1 cellular context compared by ENCODE assay signal in genomic region chr4:147768113-147768512, GRCh38.
TF ChIP-seq lines count a peak whose summit lies in the region.

No MANE protein-coding gene starts in this region.

TF ChIP-seq in HEK293, 187 proteins besides CTCF, POLR2A, EP300 and RAD21 (continued from another document and continues in another):
- TF ChIP-seq ZBTB44 (tag by site-specific recombination; IDR thresholded peaks at IDR 0.05) (peak; percentile 80), ZNF133 (tag by site-specific recombination; IDR thresholded peaks at IDR 0.05) (no peak), GLI2 (tag by site-specific recombination; IDR thresholded peaks at IDR 0.05; ENCODE audit: borderline replicate concordance, low read depth) (peak; percentile 97), ZNF549 (tag by site-specific recombination; IDR thresholded peaks at IDR 0.05) (no peak), PRDM6 (tag by site-specific recombination; IDR thresholded peaks at IDR 0.05) (peak; percentile 98), ZNF335 (tag by site-specific recombination; conservative IDR thresholded peaks at IDR 0.05) (no peak), KLF16 (tag by site-specific recombination; IDR thresholded peaks at IDR 0.05) (peak; percentile 64; the same call in 1 of the 2 replicates), ZNF596 (tag by site-specific recombination; IDR thresholded peaks at IDR 0.05) (peak; percentile 52; the same call in 1 of the 2 replicates), ZNF221 (tag by site-specific recombination; IDR thresholded peaks at IDR 0.05; ENCODE audit: borderline replicate concordance) (no peak), ZNF530 (tag by site-specific recombination; IDR thresholded peaks at IDR 0.05; ENCODE audit: low read depth) (no peak), INSM2 (tag by site-specific recombination; IDR thresholded peaks at IDR 0.05) (peak; percentile 92), ZNF132 (tag by site-specific recombination; IDR thresholded peaks at IDR 0.05; ENCODE audit: borderline replicate concordance) (no peak), ZNF155 (tag by site-specific recombination; IDR thresholded peaks at IDR 0.05) (no peak), ZNF211 (tag by site-specific recombination; IDR thresholded peaks at IDR 0.05; ENCODE audit: low read depth) (no peak), WT1 (tag by site-specific recombination; IDR thresholded peaks at IDR 0.05) (peak; percentile 94), ZNF624 (tag by site-specific recombination; IDR thresholded peaks at IDR 0.05) (no peak), ZFP37 (tag by site-specific recombination; IDR thresholded peaks at IDR 0.05) (no peak), ZNF610 (tag by site-specific recombination; IDR thresholded peaks at IDR 0.05; ENCODE audit: borderline replicate concordance) (peak; percentile 77; the same call in 1 of the 2 replicates), ZNF843 (tag by site-specific recombination; IDR thresholded peaks at IDR 0.05) (peak; percentile 100), ZNF48 (tag by site-specific recombination; IDR thresholded peaks at IDR 0.05) (no peak), ZNF366 (tag by site-specific recombination; conservative IDR thresholded peaks at IDR 0.05) (peak; percentile 93), ZNF830 (tag by site-specific recombination; IDR thresholded peaks at IDR 0.05; ENCODE audit: low read depth) (no peak), HOXD13 (CRISPR knock-in tag; IDR thresholded peaks at IDR 0.05; ENCODE audit: borderline replicate concordance) (peak; percentile 84), ZNF350 (tag by site-specific recombination; IDR thresholded peaks at IDR 0.05) (no peak), ZNF645 (tag by site-specific recombination; IDR thresholded peaks at IDR 0.05) (no peak), HOXC10 (CRISPR knock-in tag; IDR thresholded peaks at IDR 0.05) (no peak), ZNF391 (tag by site-specific recombination; IDR thresholded peaks at IDR 0.05; ENCODE audit: borderline replicate concordance, low read depth) (peak; percentile 75; the same call in 1 of the 2 replicates), YY2 (tag by site-specific recombination; IDR thresholded peaks at IDR 0.05) (no peak), ZNF558 (tag by site-specific recombination; IDR thresholded peaks at IDR 0.05) (peak; percentile 43; the same call in 1 of the 2 replicates), ZSCAN23 (tag by site-specific recombination; IDR thresholded peaks at IDR 0.05) (peak; percentile 74; the same call in 1 of the 2 replicates), ZBTB17 (tag by site-specific recombination; IDR thresholded peaks at IDR 0.05) (peak; percentile 49; the same call in 1 of the 2 replicates), ZNF24 (tag by site-specific recombination; IDR thresholded peaks at IDR 0.05) (peak; percentile 90), AEBP2 (tag by site-specific recombination; IDR thresholded peaks at IDR 0.05; ENCODE audit: borderline replicate concordance) (no peak), ZNF792 (tag by site-specific recombination; IDR thresholded peaks at IDR 0.05) (no peak), ZXDB (tag by site-specific recombination; IDR thresholded peaks at IDR 0.05) (peak; percentile 98), MZF1 (tag by site-specific recombination; IDR thresholded peaks at IDR 0.05; ENCODE audit: borderline replicate concordance) (peak; percentile 79; the same call in 1 of the 2 replicates), ZNF280D (tag by site-specific recombination; IDR thresholded peaks at IDR 0.05) (no peak), ZNF266 (tag by site-specific recombination; IDR thresholded peaks at IDR 0.05; ENCODE audit: low read depth) (no peak), ZNF639 (tag by site-specific recombination; IDR thresholded peaks at IDR 0.05) (peak; percentile 85; the same call in 1 of the 2 replicates), SP3 (tag by site-specific recombination; IDR thresholded peaks at IDR 0.05) (0 out of 2 replicates have a peak, but pooled peaks have one; percentile 15), ZNF561 (tag by site-specific recombination; IDR thresholded peaks at IDR 0.05; ENCODE audit: borderline replicate concordance) (peak; percentile 80), ZNF26 (tag by site-specific recombination; IDR thresholded peaks at IDR 0.05) (no peak), ZNF510 (tag by site-specific recombination; IDR thresholded peaks at IDR 0.05; ENCODE audit: insufficient replicate concordance) (no peak), ZNF621 (tag by site-specific recombination; IDR thresholded peaks at IDR 0.05) (no peak), PRDM10 (tag by site-specific recombination; IDR thresholded peaks at IDR 0.05) (peak; percentile 72), BCL11A (tag by site-specific recombination; IDR thresholded peaks at IDR 0.05; ENCODE audit: low read depth) (peak; percentile 78; the same call in 1 of the 2 replicates), KLF7 (tag by site-specific recombination; IDR thresholded peaks at IDR 0.05; ENCODE audit: borderline replicate concordance) (peak; percentile 64; the same call in 1 of the 2 replicates), ZNF114 (tag by site-specific recombination; IDR thresholded peaks at IDR 0.05) (no peak)
